12 cellular contexts compared by ENCODE assay signal in genomic region chr10:7028809-7029166, GRCh38.
"Had no signal": no experiment of that assay in that cellular context is flagged by ENCODE, and none has a peak within 500 bp of the region (broad histone marks: within the 10 kb centered on the region; RNA-seq: fewer than 3 reads in every experiment).

No MANE protein-coding gene starts in this region.

- DNase-seq: activated B cell treated with CpG ODN at 0.5 μM for 24 hours; activated CD4-positive, alpha-beta T cell treated with anti-CD3 and anti-CD28 coated beads, Interleukin-2, amount 50 U/mL, for 1 hour; activated naive CD4-positive, alpha-beta T cell treated with anti-CD3 and anti-CD28 coated beads, Interleukin-2, amount 50 U/mL, for 16 hours; dermis blood vessel endothelial cell; endodermal cell; stimulated activated CD4-positive, alpha-beta T cell treated with anti-CD3 and anti-CD28 coated beads, Interleukin-15, amount 100 ng/mL, for 24 hours; T-helper 2 cell; tibial artery had no signal

- H3K36me3 ChIP-seq: tibial artery, vagina had no signal

- H3K27ac Mint-ChIP-seq: activated B cell treated with CpG ODN at 0.5 μM for 24 hours, endodermal cell, mesothelial cell of epicardium had no signal

- H2AFZ ChIP-seq: hepatocyte, parathyroid adenoma had no signal

- H3K4me3 ChIP-seq: hepatocyte, tibial artery, vagina had no signal

- H3K9me3 ChIP-seq: tibial artery, vagina had no signal

- H3K27me3 ChIP-seq: hepatocyte, tibial artery, vagina had no signal

- H3K4me3 Mint-ChIP-seq: activated B cell treated with CpG ODN at 0.5 μM for 24 hours, endodermal cell, mesothelial cell of epicardium had no signal

- H3K9ac ChIP-seq: parathyroid adenoma had no signal

- H3K4me1 Mint-ChIP-seq: activated B cell treated with CpG ODN at 0.5 μM for 24 hours, endodermal cell, mesothelial cell of epicardium had no signal

- H3K79me2 ChIP-seq: hepatocyte, parathyroid adenoma had no signal

- H3K4me1 ChIP-seq: parathyroid adenoma, tibial artery, vagina had no signal

- H3K36me3 Mint-ChIP-seq: mesothelial cell of epicardium had no signal

- H3K9me3 Mint-ChIP-seq: endodermal cell had no signal

- H3K4me2 ChIP-seq: hepatocyte had no signal

- H3K27ac ChIP-seq: hepatocyte, parathyroid adenoma, tibial artery, vagina had no signal
